In the genomic region with DNA sequence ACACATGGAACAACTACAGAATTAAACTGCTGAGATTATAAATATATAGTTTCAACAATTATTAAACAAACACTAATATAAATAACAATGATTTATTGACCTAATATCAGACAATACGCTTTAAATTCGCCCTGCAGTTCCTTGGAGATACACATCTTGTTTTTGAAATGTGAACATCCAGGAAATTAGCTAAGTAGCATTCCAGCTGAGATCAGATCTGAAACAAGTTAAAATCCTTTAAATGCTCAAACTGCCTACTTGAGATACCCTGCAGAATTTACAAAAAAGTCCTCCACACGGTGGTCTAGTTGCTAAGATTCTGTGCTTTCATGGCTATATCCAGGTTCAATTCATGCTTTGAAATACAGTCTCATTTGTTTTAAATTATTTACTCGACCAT, we compare ENCODE assay signal across 23 cellular contexts.
"Had no signal": no experiment of that assay in that cellular context is flagged by ENCODE, and none has a peak within 500 bp of the region (broad histone marks: within the 10 kb centered on the region; RNA-seq: fewer than 3 reads in every experiment).

No MANE protein-coding gene starts in this region.

- H3K36me3 ChIP-seq: gastrocnemius medialis, prostate gland, right atrium auricular region, tibial nerve, upper lobe of right lung, uterus had no signal

- ATAC-seq: effector memory CD8-positive, alpha-beta T cell; gastrocnemius medialis; left lobe of liver; naive thymus-derived CD4-positive, alpha-beta T cell; sciatic nerve; stimulated activated memory B cell treated with anti-CD40 and anti-IgM and Interleukin-4, amounts not matched to agents 10 μg/mL and 1 μg/mL and 100 μg/mL, for 72 hours; stimulated activated naive CD8-positive, alpha-beta T cell treated with anti-CD3 and anti-CD28 coated beads, Interleukin-15, Interleukin-2, amounts not matched to agents 100 U/mL and 50 U/mL, for 24 hours; upper lobe of right lung had no signal

- H3K4me3 ChIP-seq: gastrocnemius medialis, lung, prostate gland, right atrium auricular region, testis, tibial nerve, upper lobe of right lung, uterus had no signal

- H3K4me1 ChIP-seq: gastrocnemius medialis, prostate gland, right atrium auricular region, testis, tibial nerve, upper lobe of right lung, uterus had no signal

- DNase-seq: cortex of kidney; effector memory CD8-positive, alpha-beta T cell; gastrocnemius medialis; head of caudate nucleus; kidney; mesenchymal stem cell; midbrain; naive thymus-derived CD4-positive, alpha-beta T cell; nucleus accumbens; stimulated activated CD4-positive, alpha-beta T cell treated with anti-CD3 and anti-CD28 coated beads, Interleukin-2, amount 100 ng/mL, for 24 hours; stimulated activated CD4-positive, alpha-beta T cell treated with anti-CD3 and anti-CD28 coated beads, Interleukin-4, amount 100 ng/mL, for 4 hours; stimulated activated naive CD8-positive, alpha-beta T cell treated with anti-CD3 and anti-CD28 coated beads, Interleukin-15, Interleukin-2, amounts not matched to agents 100 U/mL and 50 U/mL, for 24 hours; substantia nigra; testis; upper lobe of right lung; uterus had no signal

- H3K27me3 ChIP-seq: gastrocnemius medialis, right atrium auricular region, testis, tibial nerve, upper lobe of right lung, uterus had no signal

- H3K27ac ChIP-seq: gastrocnemius medialis, prostate gland, right atrium auricular region, testis, tibial nerve, upper lobe of right lung, uterus had no signal

- H3K9me3 ChIP-seq: gastrocnemius medialis, prostate gland, right atrium auricular region, testis, tibial nerve, upper lobe of right lung, uterus had no signal
